ENCODE assay signal across 21 cellular contexts in the genomic region with DNA sequence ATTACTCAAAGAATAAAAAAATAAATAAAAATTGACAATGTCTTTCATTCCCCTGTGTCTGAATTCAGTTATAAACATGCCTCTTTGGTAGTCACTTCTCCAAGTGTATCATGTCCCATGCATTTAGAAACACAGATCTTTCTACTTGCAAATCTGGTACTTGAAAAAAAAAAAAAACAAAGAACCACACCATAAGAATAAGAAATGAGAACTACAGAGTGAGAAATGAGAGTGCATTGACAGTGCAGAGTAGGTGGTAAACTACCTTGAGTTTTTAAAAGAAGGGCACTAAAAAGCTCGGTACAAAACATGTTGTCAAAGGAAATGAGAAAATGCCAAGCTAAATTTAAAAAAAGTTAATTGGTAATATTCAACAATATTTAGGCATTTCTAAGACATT.
A peak's percentile ranks its signal among the peaks of the same experiment; 100 is the strongest.
DNase-seq lines count a peak whose midpoint lies in the region; ATAC-seq and TF ChIP-seq lines count a peak whose summit lies in the region.
"Had no signal": no experiment of that assay in that cellular context is flagged by ENCODE, and none has a peak within 500 bp of the region (broad histone marks: within the 10 kb centered on the region; RNA-seq: fewer than 3 reads in every experiment).

No MANE protein-coding gene starts in this region.

- no peak overlapping the region for H3K27ac Mint-ChIP-seq in activated T-cell treated with anti-CD3 and anti-CD28 coated beads, Interleukin-2, amount 50 U/mL, for 72 hours
- H3K27ac Mint-ChIP-seq in HFFc6 = no peak overlapping the region
- H3K27ac Mint-ChIP-seq: B cell; CD8-positive, alpha-beta T cell; IgD-negative memory B cell had no signal

- no peaks in the 10 kb centered on the region for H3K4me1 Mint-ChIP-seq in activated T-cell treated with anti-CD3 and anti-CD28 coated beads, Interleukin-2, amount 50 U/mL, for 72 hours (ENCODE audit: low read depth)
- peaks cover 10% of the 10 kb centered on the region; the same call in 1 of the 2 replicates for H3K4me1 Mint-ChIP-seq in HFFc6 (ENCODE audit: low read depth)
- H3K4me1 Mint-ChIP-seq: B cell, IgD-negative memory B cell had no signal

- H3K79me2 ChIP-seq in osteoblast (ENCODE audit: insufficient read depth, low read length) = no peaks in the 10 kb centered on the region

- H3K4me2 ChIP-seq in osteoblast (ENCODE audit: insufficient read depth, low read length) = no peak overlapping the region

- H4K20me1 ChIP-seq in osteoblast (ENCODE audit: insufficient read depth, low read length) = no peaks in the 10 kb centered on the region
- H4K20me1 ChIP-seq: BLaER1 treated with 17β-estradiol and CSF1 and Interleukin-3, amounts not matched to agents 10 nM and 100 nM had no signal

- H3K4me1 ChIP-seq in right atrium auricular region = no peaks in the 10 kb centered on the region
- peaks cover 2% of the 10 kb centered on the region for H3K4me1 ChIP-seq in osteoblast (ENCODE audit: insufficient read depth, low read length)

- ATAC-seq in Right ventricle myocardium inferior (no peak), GM21526 (IDR thresholded peaks at IDR 0.05; ENCODE audit: low FRiP score, unreplicated experiment) (peak; percentile 50), HG03025 (IDR thresholded peaks at IDR 0.05; ENCODE audit: low FRiP score, unreplicated experiment) (peak; percentile 72)
- ATAC-seq in activated T-cell treated with anti-CD3 and anti-CD28 coated beads, Interleukin-2, amount 50 U/mL, for 72 hours (replicated peaks in 1 of 2) = no peak
- ATAC-seq: CD8-positive, alpha-beta T cell; HCT116; HepG2 had no signal

- no peak overlapping the region for H3K4me3 Mint-ChIP-seq in activated T-cell treated with anti-CD3 and anti-CD28 coated beads, Interleukin-2, amount 50 U/mL, for 72 hours
- no peak overlapping the region for H3K4me3 Mint-ChIP-seq in HFFc6
- H3K4me3 Mint-ChIP-seq: B cell; CD8-positive, alpha-beta T cell; IgD-negative memory B cell had no signal

- no peaks in the 10 kb centered on the region for H3K27me3 ChIP-seq in right atrium auricular region
- no peaks in the 10 kb centered on the region for H3K27me3 ChIP-seq in osteoblast (ENCODE audit: insufficient read depth, low read length)
- H3K27me3 ChIP-seq: BLaER1 treated with 17β-estradiol and CSF1 and Interleukin-3, amounts not matched to agents 10 nM and 100 nM had no signal

- no peak for TF ChIP-seq CTCF in right atrium auricular region (IDR thresholded peaks at IDR 0.05)
- TF ChIP-seq CTCF in osteoblast (IDR thresholded peaks at IDR 0.05; ENCODE audit: extremely low read depth, low read depth, low read length) = no peak
- no peak for TF ChIP-seq CTCF in HFFc6 (IDR thresholded peaks at IDR 0.05)

- H3K27me3 Mint-ChIP-seq in activated T-cell treated with anti-CD3 and anti-CD28 coated beads, Interleukin-2, amount 50 U/mL, for 72 hours (ENCODE audit: low read depth) = peaks cover 31% of the 10 kb centered on the region
- H3K27me3 Mint-ChIP-seq in HFFc6 (ENCODE audit: insufficient read depth) = no peaks in the 10 kb centered on the region

- H3K9me3 ChIP-seq in right atrium auricular region = no peaks in the 10 kb centered on the region
- H3K9me3 ChIP-seq in osteoblast (ENCODE audit: low read depth, low read length) = no peaks in the 10 kb centered on the region

- intact Hi-C loops in Right ventricle myocardium inferior (cut with DNase I) = no loop called here

- peak overlapping the region; percentile 8 for H2AFZ ChIP-seq in osteoblast (ENCODE audit: low read length)

- DNase-seq in right atrium auricular region (ENCODE audit: low spot score) (no peak), Right ventricle myocardium inferior (ENCODE audit: missing footprints) (no peak), osteoblast (ENCODE audit: insufficient read length, low spot score, missing footprints) (no peak), ureter (ENCODE audit: low spot score) (no peak), HFFc6 (no peak)
- DNase-seq in activated T-cell treated with anti-CD3 and anti-CD28 coated beads, Interleukin-2, amount 50 U/mL, for 72 hours = no peak
- DNase-seq: Calu3; CD8-positive, alpha-beta T cell; DMS79 treated with DMSO at 0.1 percent for 48 hours; GF-D8; GOT3; H7; Karpas-422; KBM-7 had no signal

- no peaks in the 10 kb centered on the region for H3K36me3 Mint-ChIP-seq in activated T-cell treated with anti-CD3 and anti-CD28 coated beads, Interleukin-2, amount 50 U/mL, for 72 hours (ENCODE audit: insufficient read depth in 2 of 2)
- H3K36me3 Mint-ChIP-seq in HFFc6 (ENCODE audit: low read depth) = no peaks in the 10 kb centered on the region
- H3K36me3 Mint-ChIP-seq: CD8-positive, alpha-beta T cell; IgD-negative memory B cell had no signal

- H3K4me3 ChIP-seq in right atrium auricular region (no peak overlapping the region), osteoblast (ENCODE audit: insufficient read depth, low read length) (no peak overlapping the region)
- H3K4me3 ChIP-seq: BLaER1 treated with 17β-estradiol and CSF1 and Interleukin-3, amounts not matched to agents 10 nM and 100 nM had no signal

- H3K9me3 Mint-ChIP-seq in activated T-cell treated with anti-CD3 and anti-CD28 coated beads, Interleukin-2, amount 50 U/mL, for 72 hours = no peaks in the 10 kb centered on the region
- no peaks in the 10 kb centered on the region for H3K9me3 Mint-ChIP-seq in HFFc6
- H3K9me3 Mint-ChIP-seq: CD8-positive, alpha-beta T cell had no signal

- H3K27ac ChIP-seq in right atrium auricular region (peak overlapping the region; percentile 32 to 62), osteoblast (ENCODE audit: low read depth, low read length) (no peak overlapping the region)
- H3K27ac ChIP-seq: BLaER1 treated with 17β-estradiol and CSF1 and Interleukin-3, amounts not matched to agents 10 nM and 100 nM had no signal

- no peaks in the 10 kb centered on the region for H3K36me3 ChIP-seq in right atrium auricular region
- no peaks in the 10 kb centered on the region for H3K36me3 ChIP-seq in osteoblast (ENCODE audit: insufficient read depth, low read length)
- H3K36me3 ChIP-seq: BLaER1 treated with 17β-estradiol and CSF1 and Interleukin-3, amounts not matched to agents 10 nM and 100 nM had no signal

Comparison
In these comparisons a context has a peak if more than half of its experiments do, and no peak if none do; other contexts are left out.
1. ATAC-seq: peak in GM21526 (single experiment) and HG03025 (single experiment); none in Right ventricle myocardium inferior (single experiment) and activated T-cell treated with anti-CD3 and anti-CD28 coated beads, Interleukin-2, amount 50 U/mL, for 72 hours (0 of 2).